In the genomic region with DNA sequence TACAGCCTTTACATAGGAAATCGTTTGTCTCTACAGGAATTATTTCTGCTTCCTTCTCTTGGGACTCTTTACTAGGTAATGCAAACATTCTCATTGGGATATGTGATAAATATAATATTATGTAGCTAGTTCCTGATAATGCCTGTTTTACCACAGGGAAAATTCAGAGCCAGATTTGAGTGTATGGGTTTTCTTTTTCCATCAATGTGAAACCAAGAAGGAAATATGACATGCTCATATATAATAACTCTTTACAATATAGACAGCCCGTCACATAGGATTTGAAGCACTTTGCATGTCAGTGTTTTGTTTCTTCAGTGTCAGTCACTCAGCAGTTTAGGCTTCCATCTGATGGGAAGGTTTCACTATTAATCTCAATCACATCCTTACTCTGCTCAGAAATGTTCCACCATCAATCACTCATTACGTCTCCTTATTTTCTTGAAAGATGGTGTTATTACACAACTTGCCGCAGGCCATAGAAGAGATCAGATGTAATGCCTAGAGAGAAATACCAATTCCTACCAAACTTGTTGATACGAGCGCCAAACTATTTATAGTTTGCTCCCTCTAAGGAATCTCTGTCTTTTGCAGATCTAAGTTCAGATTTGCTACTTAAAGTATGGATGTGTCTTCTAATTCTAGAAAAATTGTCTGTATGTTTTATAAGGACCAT, we compare ENCODE assay signal across 23 cellular contexts.
DNase-seq lines count a peak whose midpoint lies in the region; ATAC-seq, FAIRE-seq and TF ChIP-seq lines count a peak whose summit lies in the region.
"Had no signal": no experiment of that assay in that cellular context is flagged by ENCODE, and none has a peak within 500 bp of the region (broad histone marks: within the 10 kb centered on the region; RNA-seq: fewer than 3 reads in every experiment).

No MANE protein-coding gene starts in this region.

- peak; percentile 29 for FAIRE-seq in keratinocyte (lab: Jason Lieb, UNC)
- FAIRE-seq: A549, D721Med, G401.6, GM12891, GM19239 had no signal

- no peak overlapping the region for H3K4me3 ChIP-seq in keratinocyte (ENCODE audit: control insufficient read depth in 2 of 3, extremely low read depth in 1 of 3, insufficient read depth in 2 of 3, low read depth in 1 of 3, low read length in 3 of 3)
- H3K4me3 ChIP-seq in neural cell (ENCODE audit: low read length), result no peak overlapping the region
- H3K4me3 ChIP-seq in upper lobe of left lung, result no peak overlapping the region
- H3K4me3 ChIP-seq: A549; BLaER1 treated with 17β-estradiol and CSF1 and Interleukin-3, amounts not matched to agents 10 nM and 100 nM had no signal

- TF ChIP-seq POLR2A in upper lobe of left lung (IDR thresholded peaks at IDR 0.05), result no peak

- no peak for DNase-seq in HEK293T (ENCODE audit: extremely low spot score)
- DNase-seq in foreskin keratinocyte, result peak; percentile 33 to 72
- DNase-seq in keratinocyte (ENCODE audit: low read depth, low spot score), result no peak
- DNase-seq in kidney tubule cell (ENCODE audit: low spot score), result no peak
- no peak for DNase-seq in upper lobe of left lung
- DNase-seq in NCI-H524 treated with DMSO at 0.1 percent for 48 hours (lab: John Stamatoyannopoulos, UW), result no peak
- DNase-seq: AML-193; Caco-2; Calu3; CD4-positive, alpha-beta T cell; CD8-positive, alpha-beta T cell; DMS79 treated with DMSO at 0.1 percent for 48 hours; GF-D8 had no signal

- H3K27me3 ChIP-seq in foreskin keratinocyte (no peaks in the 10 kb centered on the region), keratinocyte (ENCODE audit: control insufficient read depth, extremely low read depth, insufficient read depth, low read length) (no peaks in the 10 kb centered on the region), neural cell (ENCODE audit: insufficient read depth, low read depth, low read length) (no peaks in the 10 kb centered on the region), upper lobe of left lung (no peaks in the 10 kb centered on the region)
- H3K27me3 ChIP-seq: BLaER1 treated with 17β-estradiol and CSF1 and Interleukin-3, amounts not matched to agents 10 nM and 100 nM had no signal

- H3F3A ChIP-seq in neural cell (ENCODE audit: insufficient read depth, low read length, poor library complexity, severe bottlenecking), result no peaks in the 10 kb centered on the region

- no peak overlapping the region for H3K9ac ChIP-seq in keratinocyte (ENCODE audit: control insufficient read depth, extremely low read depth, insufficient read depth, low read length)
- H3K9ac ChIP-seq in neural cell (ENCODE audit: low read length), result no peak overlapping the region
- H3K9ac ChIP-seq: BLaER1 treated with 17β-estradiol and CSF1 and Interleukin-3, amounts not matched to agents 10 nM and 100 nM had no signal

- TF ChIP-seq EP300 in neural cell (conservative IDR thresholded peaks at IDR 0.05; ENCODE audit: poor library complexity, severe bottlenecking) (peak; percentile 100), upper lobe of left lung (IDR thresholded peaks at IDR 0.05) (no peak)

- H2AFZ ChIP-seq in keratinocyte (ENCODE audit: control insufficient read depth, low read length), result no peak overlapping the region
- H2AFZ ChIP-seq in neural cell (ENCODE audit: low read depth, low read length), result no peak overlapping the region

- no peaks in the 10 kb centered on the region for H3K9me1 ChIP-seq in keratinocyte (ENCODE audit: control insufficient read depth, extremely low read depth, insufficient read depth, low read length)

- H3K27ac ChIP-seq in foreskin keratinocyte, result no peak overlapping the region
- no peak overlapping the region for H3K27ac ChIP-seq in keratinocyte (ENCODE audit: control insufficient read depth, insufficient read depth, low read length)
- peak overlapping the region; percentile 48 for H3K27ac ChIP-seq in neural cell (ENCODE audit: low read length)
- no peak overlapping the region for H3K27ac ChIP-seq in upper lobe of left lung
- H3K27ac ChIP-seq: 22Rv1; A549; BLaER1 treated with 17β-estradiol and CSF1 and Interleukin-3, amounts not matched to agents 10 nM and 100 nM; C4-2B had no signal

- H3K36me3 ChIP-seq in keratinocyte (ENCODE audit: control insufficient read depth in 2 of 2, extremely low read depth in 1 of 2, insufficient read depth in 2 of 2, low read length in 2 of 2), result no peaks in the 10 kb centered on the region
- H3K36me3 ChIP-seq in neural cell (ENCODE audit: insufficient read depth, low read length), result no peaks in the 10 kb centered on the region
- no peaks in the 10 kb centered on the region for H3K36me3 ChIP-seq in upper lobe of left lung
- H3K36me3 ChIP-seq: BLaER1 treated with 17β-estradiol and CSF1 and Interleukin-3, amounts not matched to agents 10 nM and 100 nM had no signal

- POLR2A ChIA-PET in HEK293T (lab: Yijun Ruan, JAX), result no interaction called here

- no peak overlapping the region for H3K4me2 ChIP-seq in keratinocyte (ENCODE audit: control insufficient read depth, extremely low read depth, insufficient read depth, low read depth, low read length)
- no peak overlapping the region for H3K4me2 ChIP-seq in neural cell (ENCODE audit: low read length)
- H3K4me2 ChIP-seq: A549; BLaER1 treated with 17β-estradiol and CSF1 and Interleukin-3, amounts not matched to agents 10 nM and 100 nM had no signal

- CTCF ChIA-PET in HEK293T (lab: Yijun Ruan, JAX), result no interaction called here

- 80 to 84% methylated on average over 6 of the region's 6 CpGs for WGBS in upper lobe of left lung, 2 donors

- dilution Hi-C loops in keratinocyte (cut with MboI; ENCODE audit: extremely low pct_ligation_motif_present, low sequenced_read_pairs), result no loop called here

- H4K20me1 ChIP-seq in keratinocyte (ENCODE audit: control insufficient read depth, extremely low read depth, insufficient read depth, low read length) (no peaks in the 10 kb centered on the region), neural cell (ENCODE audit: insufficient read depth) (no peaks in the 10 kb centered on the region)
- H4K20me1 ChIP-seq: BLaER1 treated with 17β-estradiol and CSF1 and Interleukin-3, amounts not matched to agents 10 nM and 100 nM had no signal

- TF ChIP-seq RAD21 in neural cell (conservative IDR thresholded peaks at IDR 0.05), result peak; percentile 50

- TF ChIP-seq CTCF in foreskin keratinocyte (conservative IDR thresholded peaks at IDR 0.05) (no peak), keratinocyte (optimal IDR thresholded peaks at IDR 0.05 in 1 of 3, IDR thresholded peaks at IDR 0.05 in 1 of 3, conservative IDR thresholded peaks at IDR 0.05 in 1 of 3; ENCODE audit: extremely low read depth in 1 of 3, insufficient read depth in 2 of 3, low read length in 3 of 3) (no peak), neural cell (IDR thresholded peaks at IDR 0.05; ENCODE audit: poor library complexity, severe bottlenecking) (no peak), upper lobe of left lung (IDR thresholded peaks at IDR 0.05) (no peak)

- H3K9me2 ChIP-seq in neural cell (ENCODE audit: insufficient read depth, low read length), result no peaks in the 10 kb centered on the region

- H3K4me1 ChIP-seq in foreskin keratinocyte (no peaks in the 10 kb centered on the region), keratinocyte (ENCODE audit: control insufficient read depth, extremely low read depth, insufficient read depth, low read length) (no peaks in the 10 kb centered on the region), upper lobe of left lung (no peaks in the 10 kb centered on the region)
- H3K4me1 ChIP-seq: A549; BLaER1 treated with 17β-estradiol and CSF1 and Interleukin-3, amounts not matched to agents 10 nM and 100 nM; Caco-2 had no signal

- H3K79me2 ChIP-seq in keratinocyte (ENCODE audit: control insufficient read depth, insufficient read depth, low read length) (no peaks in the 10 kb centered on the region), neural cell (replicated peaks; ENCODE audit: insufficient read depth, low read length) (no peaks in the 10 kb centered on the region)

- H3K9me3 ChIP-seq in keratinocyte (ENCODE audit: control insufficient read depth, low read depth, low read length) (no peaks in the 10 kb centered on the region), neural cell (ENCODE audit: low read length) (no peaks in the 10 kb centered on the region), upper lobe of left lung (no peaks in the 10 kb centered on the region)
- H3K9me3 ChIP-seq: A549, Caco-2 had no signal

- peak; percentile 66 for ATAC-seq in foreskin keratinocyte
- no peak for ATAC-seq in activated CD4-positive, CD25-positive, alpha-beta regulatory T cell treated with anti-CD3 and anti-CD28 coated beads, Interleukin-2, amount 50 U/mL, for 24 hours
- ATAC-seq in upper lobe of left lung (ENCODE audit: low FRiP score in 2 of 2), result no peak
- ATAC-seq: A549; CD8-positive, alpha-beta T cell had no signal

TF ChIP-seq in HEK293T, 16 proteins besides CTCF, POLR2A, EP300 and RAD21:
- TF ChIP-seq, protein P1, sequence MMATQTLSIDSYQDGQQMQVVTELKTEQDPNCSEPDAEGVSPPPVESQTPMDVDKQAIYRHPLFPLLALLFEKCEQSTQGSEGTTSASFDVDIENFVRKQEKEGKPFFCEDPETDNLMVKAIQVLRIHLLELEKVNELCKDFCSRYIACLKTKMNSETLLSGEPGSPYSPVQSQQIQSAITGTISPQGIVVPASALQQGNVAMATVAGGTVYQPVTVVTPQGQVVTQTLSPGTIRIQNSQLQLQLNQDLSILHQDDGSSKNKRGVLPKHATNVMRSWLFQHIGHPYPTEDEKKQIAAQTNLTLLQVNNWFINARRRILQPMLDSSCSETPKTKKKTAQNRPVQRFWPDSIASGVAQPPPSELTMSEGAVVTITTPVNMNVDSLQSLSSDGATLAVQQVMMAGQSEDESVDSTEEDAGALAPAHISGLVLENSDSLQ (IDR thresholded peaks at IDR 0.05), result 0 out of 2 replicates have a peak, but pooled peaks have one; percentile 9
- TF ChIP-seq SUZ12 (IDR thresholded peaks at IDR 0.05) (no peak), FOXA1 (IDR thresholded peaks at IDR 0.05) (no peak)

TF ChIP-seq in neural cell, 6 proteins besides CTCF, POLR2A, EP300 and RAD21 (continues in another document):
- TF ChIP-seq SMC3 (conservative IDR thresholded peaks at IDR 0.05; ENCODE audit: poor library complexity) (peak; percentile 33), POLR2AphosphoS5 (IDR thresholded peaks at IDR 0.05) (peak; percentile 98), EZH2 (IDR thresholded peaks at IDR 0.05; ENCODE audit: borderline replicate concordance, insufficient read depth, low read length, poor library complexity, severe bottlenecking) (no peak)

Comparison
In these comparisons a context has a peak if more than half of its experiments do, and no peak if none do; other contexts are left out.
1. DNase-seq: peak in foreskin keratinocyte (2 of 2); none in HEK293T (single experiment), keratinocyte (single experiment), kidney tubule cell (single experiment), upper lobe of left lung (0 of 2) and NCI-H524 treated with DMSO at 0.1 percent for 48 hours (single experiment).